In the genomic region with DNA sequence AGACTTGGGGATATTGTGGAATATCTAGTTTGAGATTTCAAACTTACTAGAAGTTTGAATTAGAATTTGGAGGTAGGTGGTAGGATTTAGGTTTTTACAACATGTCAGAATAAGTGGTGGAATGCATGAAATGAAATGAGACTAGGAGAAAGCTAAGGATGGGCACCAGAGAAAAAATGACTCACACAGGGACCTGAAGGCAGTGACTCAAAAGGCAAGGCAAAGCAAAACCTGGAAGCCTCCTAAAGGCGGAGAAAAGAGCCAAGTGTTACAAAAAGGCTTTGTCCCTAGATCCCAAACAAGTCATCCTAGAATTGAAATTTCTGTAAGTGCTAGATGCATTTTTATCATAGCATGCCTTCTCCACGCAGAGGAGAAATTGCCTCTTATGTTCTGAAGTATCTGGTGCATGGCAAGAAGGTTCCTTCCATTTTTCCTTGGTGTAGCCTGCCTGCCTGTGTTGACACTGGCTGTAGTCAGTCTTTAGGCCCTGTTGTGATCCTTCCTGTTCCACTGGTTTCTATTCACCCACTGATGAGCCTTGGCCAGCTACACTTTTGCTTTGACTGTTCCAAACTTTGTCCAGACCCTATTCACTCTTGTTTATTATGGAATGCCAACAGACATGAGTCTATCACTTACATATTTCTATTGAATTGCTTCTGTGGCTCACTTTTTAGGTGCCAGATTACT, we compare ENCODE assay signal across 1 cellular context.
TF ChIP-seq lines count a peak whose summit lies in the region.

No MANE protein-coding gene starts in this region.

TF ChIP-seq in WTC11, 78 proteins besides CTCF, POLR2A, EP300 and RAD21 (continued from another document):
- TF ChIP-seq, protein P1, sequence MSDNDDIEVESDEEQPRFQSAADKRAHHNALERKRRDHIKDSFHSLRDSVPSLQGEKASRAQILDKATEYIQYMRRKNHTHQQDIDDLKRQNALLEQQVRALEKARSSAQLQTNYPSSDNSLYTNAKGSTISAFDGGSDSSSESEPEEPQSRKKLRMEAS (CRISPR knock-in tag; IDR thresholded peaks at IDR 0.05), result no peak
- no peak for TF ChIP-seq CBFB (CRISPR knock-in tag; IDR thresholded peaks at IDR 0.05; ENCODE audit: low read depth)
- TF ChIP-seq, protein P2, sequence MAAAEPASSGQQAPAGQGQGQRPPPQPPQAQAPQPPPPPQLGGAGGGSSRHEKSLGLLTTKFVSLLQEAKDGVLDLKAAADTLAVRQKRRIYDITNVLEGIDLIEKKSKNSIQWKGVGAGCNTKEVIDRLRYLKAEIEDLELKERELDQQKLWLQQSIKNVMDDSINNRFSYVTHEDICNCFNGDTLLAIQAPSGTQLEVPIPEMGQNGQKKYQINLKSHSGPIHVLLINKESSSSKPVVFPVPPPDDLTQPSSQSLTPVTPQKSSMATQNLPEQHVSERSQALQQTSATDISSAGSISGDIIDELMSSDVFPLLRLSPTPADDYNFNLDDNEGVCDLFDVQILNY (CRISPR knock-in tag; IDR thresholded peaks at IDR 0.05), result no peak
- no peak for TF ChIP-seq JUN (CRISPR knock-in tag; IDR thresholded peaks at IDR 0.05)
- TF ChIP-seq, protein P3, sequence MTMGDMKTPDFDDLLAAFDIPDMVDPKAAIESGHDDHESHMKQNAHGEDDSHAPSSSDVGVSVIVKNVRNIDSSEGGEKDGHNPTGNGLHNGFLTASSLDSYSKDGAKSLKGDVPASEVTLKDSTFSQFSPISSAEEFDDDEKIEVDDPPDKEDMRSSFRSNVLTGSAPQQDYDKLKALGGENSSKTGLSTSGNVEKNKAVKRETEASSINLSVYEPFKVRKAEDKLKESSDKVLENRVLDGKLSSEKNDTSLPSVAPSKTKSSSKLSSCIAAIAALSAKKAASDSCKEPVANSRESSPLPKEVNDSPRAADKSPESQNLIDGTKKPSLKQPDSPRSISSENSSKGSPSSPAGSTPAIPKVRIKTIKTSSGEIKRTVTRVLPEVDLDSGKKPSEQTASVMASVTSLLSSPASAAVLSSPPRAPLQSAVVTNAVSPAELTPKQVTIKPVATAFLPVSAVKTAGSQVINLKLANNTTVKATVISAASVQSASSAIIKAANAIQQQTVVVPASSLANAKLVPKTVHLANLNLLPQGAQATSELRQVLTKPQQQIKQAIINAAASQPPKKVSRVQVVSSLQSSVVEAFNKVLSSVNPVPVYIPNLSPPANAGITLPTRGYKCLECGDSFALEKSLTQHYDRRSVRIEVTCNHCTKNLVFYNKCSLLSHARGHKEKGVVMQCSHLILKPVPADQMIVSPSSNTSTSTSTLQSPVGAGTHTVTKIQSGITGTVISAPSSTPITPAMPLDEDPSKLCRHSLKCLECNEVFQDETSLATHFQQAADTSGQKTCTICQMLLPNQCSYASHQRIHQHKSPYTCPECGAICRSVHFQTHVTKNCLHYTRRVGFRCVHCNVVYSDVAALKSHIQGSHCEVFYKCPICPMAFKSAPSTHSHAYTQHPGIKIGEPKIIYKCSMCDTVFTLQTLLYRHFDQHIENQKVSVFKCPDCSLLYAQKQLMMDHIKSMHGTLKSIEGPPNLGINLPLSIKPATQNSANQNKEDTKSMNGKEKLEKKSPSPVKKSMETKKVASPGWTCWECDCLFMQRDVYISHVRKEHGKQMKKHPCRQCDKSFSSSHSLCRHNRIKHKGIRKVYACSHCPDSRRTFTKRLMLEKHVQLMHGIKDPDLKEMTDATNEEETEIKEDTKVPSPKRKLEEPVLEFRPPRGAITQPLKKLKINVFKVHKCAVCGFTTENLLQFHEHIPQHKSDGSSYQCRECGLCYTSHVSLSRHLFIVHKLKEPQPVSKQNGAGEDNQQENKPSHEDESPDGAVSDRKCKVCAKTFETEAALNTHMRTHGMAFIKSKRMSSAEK (CRISPR knock-in tag; IDR thresholded peaks at IDR 0.05; ENCODE audit: borderline replicate concordance), result no peak
- no peak for TF ChIP-seq RELA (CRISPR knock-in tag; IDR thresholded peaks at IDR 0.05; ENCODE audit: borderline replicate concordance)
- TF ChIP-seq NFE2L1 (CRISPR knock-in tag; IDR thresholded peaks at IDR 0.05), result no peak
- TF ChIP-seq, protein P4, sequence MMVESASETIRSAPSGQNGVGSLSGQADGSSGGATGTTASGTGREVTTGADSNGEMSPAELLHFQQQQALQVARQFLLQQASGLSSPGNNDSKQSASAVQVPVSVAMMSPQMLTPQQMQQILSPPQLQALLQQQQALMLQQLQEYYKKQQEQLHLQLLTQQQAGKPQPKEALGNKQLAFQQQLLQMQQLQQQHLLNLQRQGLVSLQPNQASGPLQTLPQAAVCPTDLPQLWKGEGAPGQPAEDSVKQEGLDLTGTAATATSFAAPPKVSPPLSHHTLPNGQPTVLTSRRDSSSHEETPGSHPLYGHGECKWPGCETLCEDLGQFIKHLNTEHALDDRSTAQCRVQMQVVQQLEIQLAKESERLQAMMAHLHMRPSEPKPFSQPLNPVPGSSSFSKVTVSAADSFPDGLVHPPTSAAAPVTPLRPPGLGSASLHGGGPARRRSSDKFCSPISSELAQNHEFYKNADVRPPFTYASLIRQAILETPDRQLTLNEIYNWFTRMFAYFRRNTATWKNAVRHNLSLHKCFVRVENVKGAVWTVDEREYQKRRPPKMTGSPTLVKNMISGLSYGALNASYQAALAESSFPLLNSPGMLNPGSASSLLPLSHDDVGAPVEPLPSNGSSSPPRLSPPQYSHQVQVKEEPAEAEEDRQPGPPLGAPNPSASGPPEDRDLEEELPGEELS (CRISPR knock-in tag; IDR thresholded peaks at IDR 0.05), result no peak
- TF ChIP-seq MXD4 (CRISPR knock-in tag; IDR thresholded peaks at IDR 0.05; ENCODE audit: borderline replicate concordance), result no peak
- TF ChIP-seq SMAD4 (CRISPR knock-in tag; IDR thresholded peaks at IDR 0.05), result no peak
- TF ChIP-seq, protein P5, sequence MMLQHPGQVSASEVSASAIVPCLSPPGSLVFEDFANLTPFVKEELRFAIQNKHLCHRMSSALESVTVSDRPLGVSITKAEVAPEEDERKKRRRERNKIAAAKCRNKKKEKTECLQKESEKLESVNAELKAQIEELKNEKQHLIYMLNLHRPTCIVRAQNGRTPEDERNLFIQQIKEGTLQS (CRISPR knock-in tag; conservative IDR thresholded peaks at IDR 0.05), result no peak
- TF ChIP-seq, protein P6, sequence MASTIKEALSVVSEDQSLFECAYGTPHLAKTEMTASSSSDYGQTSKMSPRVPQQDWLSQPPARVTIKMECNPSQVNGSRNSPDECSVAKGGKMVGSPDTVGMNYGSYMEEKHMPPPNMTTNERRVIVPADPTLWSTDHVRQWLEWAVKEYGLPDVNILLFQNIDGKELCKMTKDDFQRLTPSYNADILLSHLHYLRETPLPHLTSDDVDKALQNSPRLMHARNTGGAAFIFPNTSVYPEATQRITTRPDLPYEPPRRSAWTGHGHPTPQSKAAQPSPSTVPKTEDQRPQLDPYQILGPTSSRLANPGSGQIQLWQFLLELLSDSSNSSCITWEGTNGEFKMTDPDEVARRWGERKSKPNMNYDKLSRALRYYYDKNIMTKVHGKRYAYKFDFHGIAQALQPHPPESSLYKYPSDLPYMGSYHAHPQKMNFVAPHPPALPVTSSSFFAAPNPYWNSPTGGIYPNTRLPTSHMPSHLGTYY (CRISPR knock-in tag; IDR thresholded peaks at IDR 0.05), result no peak
- TF ChIP-seq, protein P7, sequence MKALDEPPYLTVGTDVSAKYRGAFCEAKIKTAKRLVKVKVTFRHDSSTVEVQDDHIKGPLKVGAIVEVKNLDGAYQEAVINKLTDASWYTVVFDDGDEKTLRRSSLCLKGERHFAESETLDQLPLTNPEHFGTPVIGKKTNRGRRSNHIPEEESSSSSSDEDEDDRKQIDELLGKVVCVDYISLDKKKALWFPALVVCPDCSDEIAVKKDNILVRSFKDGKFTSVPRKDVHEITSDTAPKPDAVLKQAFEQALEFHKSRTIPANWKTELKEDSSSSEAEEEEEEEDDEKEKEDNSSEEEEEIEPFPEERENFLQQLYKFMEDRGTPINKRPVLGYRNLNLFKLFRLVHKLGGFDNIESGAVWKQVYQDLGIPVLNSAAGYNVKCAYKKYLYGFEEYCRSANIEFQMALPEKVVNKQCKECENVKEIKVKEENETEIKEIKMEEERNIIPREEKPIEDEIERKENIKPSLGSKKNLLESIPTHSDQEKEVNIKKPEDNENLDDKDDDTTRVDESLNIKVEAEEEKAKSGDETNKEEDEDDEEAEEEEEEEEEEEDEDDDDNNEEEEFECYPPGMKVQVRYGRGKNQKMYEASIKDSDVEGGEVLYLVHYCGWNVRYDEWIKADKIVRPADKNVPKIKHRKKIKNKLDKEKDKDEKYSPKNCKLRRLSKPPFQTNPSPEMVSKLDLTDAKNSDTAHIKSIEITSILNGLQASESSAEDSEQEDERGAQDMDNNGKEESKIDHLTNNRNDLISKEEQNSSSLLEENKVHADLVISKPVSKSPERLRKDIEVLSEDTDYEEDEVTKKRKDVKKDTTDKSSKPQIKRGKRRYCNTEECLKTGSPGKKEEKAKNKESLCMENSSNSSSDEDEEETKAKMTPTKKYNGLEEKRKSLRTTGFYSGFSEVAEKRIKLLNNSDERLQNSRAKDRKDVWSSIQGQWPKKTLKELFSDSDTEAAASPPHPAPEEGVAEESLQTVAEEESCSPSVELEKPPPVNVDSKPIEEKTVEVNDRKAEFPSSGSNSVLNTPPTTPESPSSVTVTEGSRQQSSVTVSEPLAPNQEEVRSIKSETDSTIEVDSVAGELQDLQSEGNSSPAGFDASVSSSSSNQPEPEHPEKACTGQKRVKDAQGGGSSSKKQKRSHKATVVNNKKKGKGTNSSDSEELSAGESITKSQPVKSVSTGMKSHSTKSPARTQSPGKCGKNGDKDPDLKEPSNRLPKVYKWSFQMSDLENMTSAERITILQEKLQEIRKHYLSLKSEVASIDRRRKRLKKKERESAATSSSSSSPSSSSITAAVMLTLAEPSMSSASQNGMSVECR (CRISPR knock-in tag; IDR thresholded peaks at IDR 0.05; ENCODE audit: borderline replicate concordance), result no peak
- TF ChIP-seq, protein P8, sequence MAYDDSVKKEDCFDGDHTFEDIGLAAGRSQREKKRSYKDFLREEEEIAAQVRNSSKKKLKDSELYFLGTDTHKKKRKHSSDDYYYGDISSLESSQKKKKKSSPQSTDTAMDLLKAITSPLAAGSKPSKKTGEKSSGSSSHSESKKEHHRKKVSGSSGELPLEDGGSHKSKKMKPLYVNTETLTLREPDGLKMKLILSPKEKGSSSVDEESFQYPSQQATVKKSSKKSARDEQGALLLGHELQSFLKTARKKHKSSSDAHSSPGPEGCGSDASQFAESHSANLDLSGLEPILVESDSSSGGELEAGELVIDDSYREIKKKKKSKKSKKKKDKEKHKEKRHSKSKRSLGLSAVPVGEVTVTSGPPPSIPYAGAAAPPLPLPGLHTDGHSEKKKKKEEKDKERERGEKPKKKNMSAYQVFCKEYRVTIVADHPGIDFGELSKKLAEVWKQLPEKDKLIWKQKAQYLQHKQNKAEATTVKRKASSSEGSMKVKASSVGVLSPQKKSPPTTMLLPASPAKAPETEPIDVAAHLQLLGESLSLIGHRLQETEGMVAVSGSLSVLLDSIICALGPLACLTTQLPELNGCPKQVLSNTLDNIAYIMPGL (CRISPR knock-in tag; IDR thresholded peaks at IDR 0.05), result no peak
- TF ChIP-seq, protein P9, sequence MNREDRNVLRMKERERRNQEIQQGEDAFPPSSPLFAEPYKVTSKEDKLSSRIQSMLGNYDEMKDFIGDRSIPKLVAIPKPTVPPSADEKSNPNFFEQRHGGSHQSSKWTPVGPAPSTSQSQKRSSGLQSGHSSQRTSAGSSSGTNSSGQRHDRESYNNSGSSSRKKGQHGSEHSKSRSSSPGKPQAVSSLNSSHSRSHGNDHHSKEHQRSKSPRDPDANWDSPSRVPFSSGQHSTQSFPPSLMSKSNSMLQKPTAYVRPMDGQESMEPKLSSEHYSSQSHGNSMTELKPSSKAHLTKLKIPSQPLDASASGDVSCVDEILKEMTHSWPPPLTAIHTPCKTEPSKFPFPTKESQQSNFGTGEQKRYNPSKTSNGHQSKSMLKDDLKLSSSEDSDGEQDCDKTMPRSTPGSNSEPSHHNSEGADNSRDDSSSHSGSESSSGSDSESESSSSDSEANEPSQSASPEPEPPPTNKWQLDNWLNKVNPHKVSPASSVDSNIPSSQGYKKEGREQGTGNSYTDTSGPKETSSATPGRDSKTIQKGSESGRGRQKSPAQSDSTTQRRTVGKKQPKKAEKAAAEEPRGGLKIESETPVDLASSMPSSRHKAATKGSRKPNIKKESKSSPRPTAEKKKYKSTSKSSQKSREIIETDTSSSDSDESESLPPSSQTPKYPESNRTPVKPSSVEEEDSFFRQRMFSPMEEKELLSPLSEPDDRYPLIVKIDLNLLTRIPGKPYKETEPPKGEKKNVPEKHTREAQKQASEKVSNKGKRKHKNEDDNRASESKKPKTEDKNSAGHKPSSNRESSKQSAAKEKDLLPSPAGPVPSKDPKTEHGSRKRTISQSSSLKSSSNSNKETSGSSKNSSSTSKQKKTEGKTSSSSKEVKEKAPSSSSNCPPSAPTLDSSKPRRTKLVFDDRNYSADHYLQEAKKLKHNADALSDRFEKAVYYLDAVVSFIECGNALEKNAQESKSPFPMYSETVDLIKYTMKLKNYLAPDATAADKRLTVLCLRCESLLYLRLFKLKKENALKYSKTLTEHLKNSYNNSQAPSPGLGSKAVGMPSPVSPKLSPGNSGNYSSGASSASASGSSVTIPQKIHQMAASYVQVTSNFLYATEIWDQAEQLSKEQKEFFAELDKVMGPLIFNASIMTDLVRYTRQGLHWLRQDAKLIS (CRISPR knock-in tag; IDR thresholded peaks at IDR 0.05; ENCODE audit: borderline replicate concordance), result no peak
- no peak for TF ChIP-seq ESRRA (CRISPR knock-in tag; IDR thresholded peaks at IDR 0.05; ENCODE audit: borderline replicate concordance)
- no peak for TF ChIP-seq ZBTB21 (CRISPR knock-in tag; IDR thresholded peaks at IDR 0.05; ENCODE audit: borderline replicate concordance)
